In the genomic region with DNA sequence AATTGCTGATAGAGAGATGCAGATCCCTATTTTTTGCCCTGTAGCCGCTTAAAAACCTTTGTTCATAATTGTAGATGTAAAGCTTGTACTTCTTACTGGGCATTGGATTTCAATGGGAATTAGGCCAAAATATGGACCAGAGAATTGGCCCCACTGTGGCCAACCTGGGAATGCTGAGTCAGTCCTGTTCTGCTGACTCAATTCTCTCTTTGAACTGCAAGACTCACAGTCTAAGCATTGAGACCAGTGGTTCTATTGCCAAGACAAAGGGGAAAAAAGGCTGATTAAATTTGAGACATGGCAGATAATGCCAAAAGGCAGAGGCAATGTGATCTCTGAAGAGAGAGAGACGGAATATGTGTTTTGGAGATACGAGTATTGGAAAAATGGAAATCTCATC, we compare ENCODE assay signal across 11 cellular contexts.
DNase-seq lines count a peak whose midpoint lies in the region; ATAC-seq and TF ChIP-seq lines count a peak whose summit lies in the region.
"Had no signal": no experiment of that assay in that cellular context is flagged by ENCODE, and none has a peak within 500 bp of the region (broad histone marks: within the 10 kb centered on the region; RNA-seq: fewer than 3 reads in every experiment).

No MANE protein-coding gene starts in this region.

- ATAC-seq in upper lobe of right lung = no peak
- no peak for ATAC-seq in HG02623 (IDR thresholded peaks at IDR 0.05; ENCODE audit: unreplicated experiment)
- ATAC-seq: natural killer cell had no signal

- H3K36me3 ChIP-seq in HUES48 (ENCODE audit: control insufficient read depth, insufficient read depth, low read length) (no peaks in the 10 kb centered on the region), breast epithelium (no peaks in the 10 kb centered on the region), mesenchymal stem cell (ENCODE audit: control insufficient read depth in 1 of 2, insufficient read depth in 2 of 2, low read depth in 1 of 2, low read length in 2 of 2) (no peaks in the 10 kb centered on the region), upper lobe of right lung (no peaks in the 10 kb centered on the region)

- H2BK5ac ChIP-seq in mesenchymal stem cell (ENCODE audit: low read depth, low read length, poor library complexity, severe bottlenecking) = peak overlapping the region; percentile 48

- no peak overlapping the region for H2BK120ac ChIP-seq in mesenchymal stem cell (ENCODE audit: low read depth, low read length)

- no peak for DNase-seq in breast epithelium (ENCODE audit: low spot score in 2 of 2)
- DNase-seq in mesenchymal stem cell = peak; percentile 41
- DNase-seq in upper lobe of right lung = no peak
- DNase-seq in NCI-H1436 treated with DMSO at 0.1 percent for 48 hours (lab: John Stamatoyannopoulos, UW) = no peak
- DNase-seq in hypothalamus (lab: John Stamatoyannopoulos, UW) = no peak
- DNase-seq: activated CD4-positive, alpha-beta T cell treated with anti-CD3 and anti-CD28 coated beads, Interleukin-2, amount 50 U/mL, for 1 hour; anterior cingulate cortex; natural killer cell; NCI-H146 had no signal

- H3K9ac ChIP-seq in HUES48 (ENCODE audit: low read depth, low read length) (no peak overlapping the region), mesenchymal stem cell (ENCODE audit: low read length) (peak overlapping the region; percentile 69)

- H3K27me3 ChIP-seq in HUES48 (ENCODE audit: control insufficient read depth, insufficient read depth, low read length) = peaks cover 5% of the 10 kb centered on the region; the same call in 1 of the 2 replicates
- H3K27me3 ChIP-seq in breast epithelium = no peaks in the 10 kb centered on the region
- H3K27me3 ChIP-seq in mesenchymal stem cell (ENCODE audit: control insufficient read depth in 1 of 2, insufficient read depth in 1 of 2, low read length in 2 of 2) = no peaks in the 10 kb centered on the region
- H3K27me3 ChIP-seq in upper lobe of right lung = no peaks in the 10 kb centered on the region

- H2AK5ac ChIP-seq in mesenchymal stem cell (ENCODE audit: low read length, severe bottlenecking) = peak overlapping the region; percentile 88

- H3K4ac ChIP-seq in mesenchymal stem cell (ENCODE audit: low read depth in 1 of 2, low read length in 2 of 2) = no peak overlapping the region

- peak overlapping the region in 1 of 2 experiments; percentile 83 for H3K18ac ChIP-seq in mesenchymal stem cell (ENCODE audit: low read depth in 1 of 2, low read length in 2 of 2)

- no peak overlapping the region for H4K91ac ChIP-seq in mesenchymal stem cell (ENCODE audit: low read length)

- 94% methylated on average over 3 of the region's 3 CpGs for WGBS in mesenchymal stem cell

- H2AFZ ChIP-seq in mesenchymal stem cell (ENCODE audit: low read depth, low read length) = no peak overlapping the region

- H3K4me2 ChIP-seq in mesenchymal stem cell (ENCODE audit: low read length, poor library complexity, severe bottlenecking) = no peak overlapping the region

- TF ChIP-seq CTCF in breast epithelium (IDR thresholded peaks at IDR 0.05) = no peak
- TF ChIP-seq CTCF in upper lobe of right lung (IDR thresholded peaks at IDR 0.05) = no peak

- H2BK12ac ChIP-seq in mesenchymal stem cell (ENCODE audit: low read length in 2 of 2) = peak overlapping the region; percentile 0 to 19

- peak overlapping the region; percentile 68 for H3K27ac ChIP-seq in HUES48 (ENCODE audit: low read depth, low read length)
- peak overlapping the region; percentile 94 to 95 for H3K27ac ChIP-seq in breast epithelium
- H3K27ac ChIP-seq in mesenchymal stem cell (ENCODE audit: low read length, poor library complexity, severe bottlenecking) = peak overlapping the region; percentile 97
- H3K27ac ChIP-seq in upper lobe of right lung = peak overlapping the region; percentile 86

- no peak overlapping the region for H2BK15ac ChIP-seq in mesenchymal stem cell (ENCODE audit: low read depth, poor library complexity, severe bottlenecking)

- intact Hi-C loops in breast epithelium (cut with DNase I; ENCODE audit: low total_unique reads) = no loop called here
- intact Hi-C loops in upper lobe of right lung (cut with DNase I) = loop anchor here (10.0 kb wide), 1 partner anchor 192 kb away; no protein-coding TSS in a partner anchor

- H3K4me3 ChIP-seq in HUES48 (ENCODE audit: low read depth, low read length) (no peak overlapping the region), breast epithelium (no peak overlapping the region), mesenchymal stem cell (ENCODE audit: insufficient read depth in 1 of 2, low read depth in 1 of 2, low read length in 2 of 2) (peak overlapping the region in 1 of 2 experiments; percentile 50), upper lobe of right lung (no peak overlapping the region)

- H3K14ac ChIP-seq in mesenchymal stem cell (ENCODE audit: low read length in 2 of 2) = no peak overlapping the region

- no peaks in the 10 kb centered on the region for H3K79me1 ChIP-seq in mesenchymal stem cell (replicated peaks; ENCODE audit: low read length, poor library complexity, severe bottlenecking)

- H3K9me3 ChIP-seq in HUES48 (ENCODE audit: control insufficient read depth, insufficient read depth, low read length) (no peaks in the 10 kb centered on the region), breast epithelium (no peaks in the 10 kb centered on the region), mesenchymal stem cell (ENCODE audit: control insufficient read depth, low read length) (no peaks in the 10 kb centered on the region), upper lobe of right lung (no peaks in the 10 kb centered on the region)

- no peak for TF ChIP-seq POLR2A in breast epithelium (IDR thresholded peaks at IDR 0.05)

- H4K8ac ChIP-seq in mesenchymal stem cell (ENCODE audit: low read length) = peak overlapping the region; percentile 13

- no peak overlapping the region for H3K23ac ChIP-seq in mesenchymal stem cell (ENCODE audit: low read length in 2 of 2)

- H3K4me1 ChIP-seq in HUES48 (ENCODE audit: control insufficient read depth, insufficient read depth, low read length) = peaks cover 13% of the 10 kb centered on the region
- H3K4me1 ChIP-seq in breast epithelium = peaks cover 4 to 29% of the 10 kb centered on the region in 2 donors
- H3K4me1 ChIP-seq in mesenchymal stem cell (ENCODE audit: control insufficient read depth, insufficient read depth, low read depth, low read length) = peaks cover 28% of the 10 kb centered on the region
- peaks cover 29% of the 10 kb centered on the region for H3K4me1 ChIP-seq in upper lobe of right lung
